ENCODE assay signal across 1 cellular context in the genomic region with DNA sequence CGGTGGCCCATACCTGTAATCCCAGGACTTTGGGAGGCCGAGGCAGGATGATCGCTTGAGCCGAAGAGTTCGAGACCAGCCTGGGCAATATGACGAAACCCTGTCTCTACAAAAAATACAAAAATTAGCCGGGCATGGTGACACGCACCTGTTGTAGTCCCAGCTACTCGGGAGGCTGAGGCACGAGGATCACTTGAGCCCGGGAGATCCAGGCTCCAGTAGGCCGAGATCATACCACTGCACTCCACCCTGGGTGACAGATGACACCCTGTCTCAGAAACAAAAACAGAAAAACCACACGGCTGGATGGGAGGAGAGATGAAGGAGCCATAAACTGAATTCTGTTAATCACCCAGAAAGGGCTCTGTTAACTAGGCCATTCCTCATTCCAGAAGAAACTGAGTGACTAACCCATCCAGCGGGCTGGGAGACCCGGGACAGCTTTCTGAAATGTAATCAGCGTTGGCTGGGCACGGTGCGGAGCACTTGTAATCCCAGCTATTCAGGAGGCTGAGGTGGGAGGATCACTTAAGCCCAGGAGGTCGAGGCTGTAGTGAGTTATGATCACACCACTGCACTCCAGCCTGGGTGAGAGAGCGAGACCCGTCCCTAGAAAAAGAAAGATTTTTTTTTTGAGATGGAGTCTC.
TF ChIP-seq lines count a peak whose summit lies in the region.

No MANE protein-coding gene starts in this region.

TF ChIP-seq in H1, 55 proteins besides CTCF, POLR2A, EP300 and RAD21:
- TF ChIP-seq SAP30 (IDR thresholded peaks at IDR 0.05; ENCODE audit: insufficient read depth, insufficient replicate concordance, low read length) (no peak), CTBP2 (IDR thresholded peaks at IDR 0.05; ENCODE audit: borderline replicate concordance, insufficient read depth, insufficient read length, low read length) (no peak), POLR2AphosphoS5 (IDR thresholded peaks at IDR 0.05; ENCODE audit: low read depth, low read length) (no peak), TAF7 (optimal IDR thresholded peaks at IDR 0.05; ENCODE audit: borderline replicate concordance, low read depth, low read length) (no peak), RNF2 (IDR thresholded peaks at IDR 0.05; ENCODE audit: borderline replicate concordance, low read depth, low read length, missing control alignments, poor library complexity, severe bottlenecking) (no peak), EGR1 (IDR thresholded peaks at IDR 0.05; ENCODE audit: borderline replicate concordance, low read depth, low read length) (no peak), GTF2F1 (IDR thresholded peaks at IDR 0.05; ENCODE audit: borderline replicate concordance, low read depth, low read length) (no peak), ASH2L (IDR thresholded peaks at IDR 0.05; ENCODE audit: low read length) (no peak), HDAC6 (IDR thresholded peaks at IDR 0.05; ENCODE audit: low read depth, low read length) (no peak), CREB1 (IDR thresholded peaks at IDR 0.05) (no peak)
